Comparison of ENCODE assay signal across 1 cellular context in genomic region chr19:46578450-46578849, GRCh38.
TF ChIP-seq lines count a peak whose summit lies in the region.

No MANE protein-coding gene starts in this region.

TF ChIP-seq in K562, 482 proteins besides CTCF, POLR2A, EP300 and RAD21 (continued from another document):
- TF ChIP-seq, protein P1, sequence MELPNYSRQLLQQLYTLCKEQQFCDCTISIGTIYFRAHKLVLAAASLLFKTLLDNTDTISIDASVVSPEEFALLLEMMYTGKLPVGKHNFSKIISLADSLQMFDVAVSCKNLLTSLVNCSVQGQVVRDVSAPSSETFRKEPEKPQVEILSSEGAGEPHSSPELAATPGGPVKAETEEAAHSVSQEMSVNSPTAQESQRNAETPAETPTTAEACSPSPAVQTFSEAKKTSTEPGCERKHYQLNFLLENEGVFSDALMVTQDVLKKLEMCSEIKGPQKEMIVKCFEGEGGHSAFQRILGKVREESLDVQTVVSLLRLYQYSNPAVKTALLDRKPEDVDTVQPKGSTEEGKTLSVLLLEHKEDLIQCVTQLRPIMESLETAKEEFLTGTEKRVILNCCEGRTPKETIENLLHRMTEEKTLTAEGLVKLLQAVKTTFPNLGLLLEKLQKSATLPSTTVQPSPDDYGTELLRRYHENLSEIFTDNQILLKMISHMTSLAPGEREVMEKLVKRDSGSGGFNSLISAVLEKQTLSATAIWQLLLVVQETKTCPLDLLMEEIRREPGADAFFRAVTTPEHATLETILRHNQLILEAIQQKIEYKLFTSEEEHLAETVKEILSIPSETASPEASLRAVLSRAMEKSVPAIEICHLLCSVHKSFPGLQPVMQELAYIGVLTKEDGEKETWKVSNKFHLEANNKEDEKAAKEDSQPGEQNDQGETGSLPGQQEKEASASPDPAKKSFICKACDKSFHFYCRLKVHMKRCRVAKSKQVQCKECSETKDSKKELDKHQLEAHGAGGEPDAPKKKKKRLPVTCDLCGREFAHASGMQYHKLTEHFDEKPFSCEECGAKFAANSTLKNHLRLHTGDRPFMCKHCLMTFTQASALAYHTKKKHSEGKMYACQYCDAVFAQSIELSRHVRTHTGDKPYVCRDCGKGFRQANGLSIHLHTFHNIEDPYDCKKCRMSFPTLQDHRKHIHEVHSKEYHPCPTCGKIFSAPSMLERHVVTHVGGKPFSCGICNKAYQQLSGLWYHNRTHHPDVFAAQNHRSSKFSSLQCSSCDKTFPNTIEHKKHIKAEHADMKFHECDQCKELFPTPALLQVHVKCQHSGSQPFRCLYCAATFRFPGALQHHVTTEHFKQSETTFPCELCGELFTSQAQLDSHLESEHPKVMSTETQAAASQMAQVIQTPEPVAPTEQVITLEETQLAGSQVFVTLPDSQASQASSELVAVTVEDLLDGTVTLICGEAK (IDR thresholded peaks at IDR 0.05): no peak
- TF ChIP-seq, protein P1 (CRISPR knock-in tag; IDR thresholded peaks at IDR 0.05): no peak
- no peak for TF ChIP-seq SRF (CRISPR knock-in tag; IDR thresholded peaks at IDR 0.05)
- no peak for TF ChIP-seq ZNF644 (tag; IDR thresholded peaks at IDR 0.05; ENCODE audit: low read depth)
- no peak for TF ChIP-seq MCM3 (IDR thresholded peaks at IDR 0.05)
- TF ChIP-seq BCOR (IDR thresholded peaks at IDR 0.05): peak; percentile 82
- TF ChIP-seq THAP12 (CRISPR knock-in tag; IDR thresholded peaks at IDR 0.05): no peak
- TF ChIP-seq SMAD4 (CRISPR knock-in tag; conservative IDR thresholded peaks at IDR 0.05): no peak
- no peak for TF ChIP-seq ETS2 (tag; IDR thresholded peaks at IDR 0.05; ENCODE audit: borderline replicate concordance, poor library complexity, severe bottlenecking)
- 0 out of 2 replicates have a peak, but pooled peaks have one; percentile 15 for TF ChIP-seq SMARCA5 (IDR thresholded peaks at IDR 0.05)
- TF ChIP-seq ZNF696 (CRISPR knock-in tag; conservative IDR thresholded peaks at IDR 0.05): no peak
- TF ChIP-seq RBM25 (IDR thresholded peaks at IDR 0.05; ENCODE audit: low read depth, low read length, severe bottlenecking): peak; percentile 36
- no peak for TF ChIP-seq RREB1 (CRISPR knock-in tag; IDR thresholded peaks at IDR 0.05)
- TF ChIP-seq ZBTB7A (IDR thresholded peaks at IDR 0.05; ENCODE audit: borderline replicate concordance, control insufficient read depth, low read depth, low read length): no peak
- TF ChIP-seq NBN (IDR thresholded peaks at IDR 0.05; ENCODE audit: low read depth): no peak
- TF ChIP-seq CHD4 (IDR thresholded peaks at IDR 0.05; ENCODE audit: insufficient read depth, insufficient replicate concordance, low read depth, low read length, poor library complexity, severe bottlenecking): peak; percentile 42
- TF ChIP-seq ELF1 (tag; IDR thresholded peaks at IDR 0.05): no peak
- TF ChIP-seq FOXJ2 (tag; IDR thresholded peaks at IDR 0.05): no peak
- TF ChIP-seq CBX1 (IDR thresholded peaks at IDR 0.05; ENCODE audit: low read depth): no peak
- no peak for TF ChIP-seq KDM5B (IDR thresholded peaks at IDR 0.05; ENCODE audit: insufficient replicate concordance, low read depth, low read length)
- no peak for TF ChIP-seq EHMT2 (IDR thresholded peaks at IDR 0.05)
- no peak for TF ChIP-seq CTBP1 (IDR thresholded peaks at IDR 0.05; ENCODE audit: borderline replicate concordance)
- TF ChIP-seq MEF2A (IDR thresholded peaks at IDR 0.05; ENCODE audit: control insufficient read depth, low read depth, low read length): no peak
- TF ChIP-seq ZNF143 (CRISPR knock-in tag; IDR thresholded peaks at IDR 0.05): no peak
- peak in 1 of 2 experiments; percentile 58; a peak in 1 of 4 replicates for TF ChIP-seq KDM1A (IDR thresholded peaks at IDR 0.05)
- no peak for TF ChIP-seq ILF3 (IDR thresholded peaks at IDR 0.05; ENCODE audit: borderline replicate concordance)
- 0 out of 4 replicates have a peak, but pooled peaks of 1 of the 2 experiments have one; percentile 21 for TF ChIP-seq RCOR1 (IDR thresholded peaks at IDR 0.05; ENCODE audit: borderline replicate concordance in 1 of 2, low read depth in 2 of 2, low read length in 2 of 2)
